ENCODE assay signal across 27 cellular contexts in genomic region chr2:104766683-104767082, GRCh38.
DNase-seq lines count a peak whose midpoint lies in the region; ATAC-seq and TF ChIP-seq lines count a peak whose summit lies in the region.
"Had no signal": no experiment of that assay in that cellular context is flagged by ENCODE, and none has a peak within 500 bp of the region (broad histone marks: within the 10 kb centered on the region; RNA-seq: fewer than 3 reads in every experiment).

No MANE protein-coding gene starts in this region.

- H3K9me3 Mint-ChIP-seq in activated CD8-positive, alpha-beta T cell treated with anti-CD3 and anti-CD28 coated beads, Interleukin-2, amount 10 ng/mL, durations not matched to agents 7 days and 5 days (ENCODE audit: insufficient read depth): no peaks in the 10 kb centered on the region
- H3K9me3 Mint-ChIP-seq: activated CD4-positive, alpha-beta T cell treated with anti-CD3 and anti-CD28 coated beads, Interleukin-2, amount 10 ng/mL, durations not matched to agents 7 days and 5 days; stimulated activated naive CD8-positive, alpha-beta T cell treated with anti-CD3 and anti-CD28 coated beads, Interleukin-15, Interleukin-2, amounts not matched to agents 100 ng/mL and 50 ng/mL, for 24 hours had no signal

- no peaks in the 10 kb centered on the region for H3K4me1 Mint-ChIP-seq in activated CD8-positive, alpha-beta T cell treated with anti-CD3 and anti-CD28 coated beads, Interleukin-2, amount 10 ng/mL, durations not matched to agents 7 days and 5 days (ENCODE audit: low read depth)
- H3K4me1 Mint-ChIP-seq: activated CD4-positive, alpha-beta T cell treated with anti-CD3 and anti-CD28 coated beads, Interleukin-2, amount 10 ng/mL, durations not matched to agents 7 days and 5 days; memory B cell; naive thymus-derived CD4-positive, alpha-beta T cell; T-cell had no signal

- H3K27ac Mint-ChIP-seq in activated CD8-positive, alpha-beta T cell treated with anti-CD3 and anti-CD28 coated beads, Interleukin-2, amount 10 ng/mL, durations not matched to agents 7 days and 5 days: no peak overlapping the region
- H3K27ac Mint-ChIP-seq: activated CD4-positive, alpha-beta T cell treated with anti-CD3 and anti-CD28 coated beads, Interleukin-2, amount 10 ng/mL, durations not matched to agents 7 days and 5 days; activated naive CD4-positive, alpha-beta T cell treated with anti-CD3 and anti-CD28 coated beads, Interleukin-2, amount 50 U/mL, for 72 hours; memory B cell; naive thymus-derived CD4-positive, alpha-beta T cell; stimulated activated naive CD8-positive, alpha-beta T cell treated with anti-CD3 and anti-CD28 coated beads, Interleukin-15, Interleukin-2, amounts not matched to agents 100 ng/mL and 50 ng/mL, for 24 hours; T-cell had no signal

- CTCF ChIA-PET in activated CD8-positive, alpha-beta T cell treated with anti-CD3 and anti-CD28 coated beads, Interleukin-2, amount 10 ng/mL, durations not matched to agents 7 days and 5 days (lab: Charles Lee): no interaction called here

- H3K27me3 Mint-ChIP-seq in activated CD8-positive, alpha-beta T cell treated with anti-CD3 and anti-CD28 coated beads, Interleukin-2, amount 10 ng/mL, durations not matched to agents 7 days and 5 days (ENCODE audit: low read depth): no peaks in the 10 kb centered on the region
- H3K27me3 Mint-ChIP-seq: activated CD4-positive, alpha-beta T cell treated with anti-CD3 and anti-CD28 coated beads, Interleukin-2, amount 10 ng/mL, durations not matched to agents 7 days and 5 days had no signal

- POLR2A ChIA-PET in activated CD8-positive, alpha-beta T cell treated with anti-CD3 and anti-CD28 coated beads, Interleukin-2, amount 10 ng/mL, durations not matched to agents 7 days and 5 days (lab: Charles Lee): no interaction called here

- no peak for TF ChIP-seq CTCF in AG10803 (conservative IDR thresholded peaks at IDR 0.05; ENCODE audit: low read length)
- no peak for TF ChIP-seq CTCF in choroid plexus epithelial cell (conservative IDR thresholded peaks at IDR 0.05; ENCODE audit: low read depth, low read length)

- no peak overlapping the region for H3K4me3 Mint-ChIP-seq in activated CD8-positive, alpha-beta T cell treated with anti-CD3 and anti-CD28 coated beads, Interleukin-2, amount 10 ng/mL, durations not matched to agents 7 days and 5 days
- H3K4me3 Mint-ChIP-seq: activated CD4-positive, alpha-beta T cell treated with anti-CD3 and anti-CD28 coated beads, Interleukin-2, amount 10 ng/mL, durations not matched to agents 7 days and 5 days; memory B cell; naive thymus-derived CD4-positive, alpha-beta T cell; stimulated activated naive CD8-positive, alpha-beta T cell treated with anti-CD3 and anti-CD28 coated beads, Interleukin-15, Interleukin-2, amounts not matched to agents 100 ng/mL and 50 ng/mL, for 24 hours; T-cell had no signal

- ATAC-seq in activated CD8-positive, alpha-beta T cell treated with anti-CD3 and anti-CD28 coated beads, Interleukin-2, amount 10 ng/mL, durations not matched to agents 7 days and 5 days: no peak
- ATAC-seq: activated naive CD4-positive, alpha-beta T cell treated with anti-CD3 and anti-CD28 coated beads, Interleukin-2, amount 50 U/mL, for 72 hours; esophagus mucosa; K562; left cardiac atrium; naive thymus-derived CD4-positive, alpha-beta T cell; pancreas; T-cell had no signal

- no peaks in the 10 kb centered on the region for H3K36me3 Mint-ChIP-seq in activated CD8-positive, alpha-beta T cell treated with anti-CD3 and anti-CD28 coated beads, Interleukin-2, amount 10 ng/mL, durations not matched to agents 7 days and 5 days (ENCODE audit: low read depth)
- H3K36me3 Mint-ChIP-seq: activated naive CD4-positive, alpha-beta T cell treated with anti-CD3 and anti-CD28 coated beads, Interleukin-2, amount 50 U/mL, for 72 hours; memory B cell; naive thymus-derived CD4-positive, alpha-beta T cell; T-cell had no signal

- DNase-seq in AG10803 (ENCODE audit: low read depth) (peak; percentile 71), MV-4-11 (lab: John Stamatoyannopoulos, UW) (peak; percentile 9), choroid plexus epithelial cell (ENCODE audit: low read depth) (peak; percentile 45), myocyte (ENCODE audit: low read depth) (peak; percentile 36), SK-N-DZ (ENCODE audit: low spot score) (no peak), C1 segment of cervical spinal cord (lab: John Stamatoyannopoulos, UW) (no peak), inferior parietal cortex (ENCODE audit: extremely low spot score) (no peak)
- DNase-seq in activated CD8-positive, alpha-beta T cell treated with anti-CD3 and anti-CD28 coated beads, Interleukin-2, amount 10 ng/mL, durations not matched to agents 7 days and 5 days: no peak
- DNase-seq: activated CD4-positive, alpha-beta T cell treated with anti-CD3 and anti-CD28 coated beads, Interleukin-2, amount 10 ng/mL, durations not matched to agents 7 days and 5 days; effector memory CD4-positive, alpha-beta T cell; left cardiac atrium; naive thymus-derived CD4-positive, alpha-beta T cell; NCI-H1694; NCI-H748 treated with DMSO at 0.1 percent for 48 hours; pancreas; SHP77 treated with DMSO at 0.1 percent for 48 hours; stimulated activated CD4-positive, alpha-beta T cell treated with anti-CD3 and anti-CD28 coated beads, Interleukin-12 subunit alpha, Interleukin-12 subunit beta, amount 100 ng/mL, for 4 hours; stimulated activated CD4-positive, alpha-beta T cell treated with anti-CD3 and anti-CD28 coated beads, Interleukin-4, amount 100 ng/mL, for 4 hours; T-cell had no signal

- H3K4me3 ChIP-seq in AG10803 (ENCODE audit: low read length): no peak overlapping the region
- no peak overlapping the region for H3K4me3 ChIP-seq in choroid plexus epithelial cell (ENCODE audit: low read depth, low read length)
- H3K4me3 ChIP-seq: BLaER1 treated with 17β-estradiol and CSF1 and Interleukin-3, amounts not matched to agents 10 nM and 100 nM; K562; pancreas; right atrium auricular region; tibial nerve had no signal

Comparison
In these comparisons a context has a peak if more than half of its experiments do, and no peak if none do; other contexts are left out.
1. DNase-seq: peak in AG10803 (single experiment), MV-4-11 (single experiment), choroid plexus epithelial cell (single experiment) and myocyte (single experiment); none in SK-N-DZ (single experiment), C1 segment of cervical spinal cord (0 of 14), inferior parietal cortex (single experiment) and activated CD8-positive, alpha-beta T cell treated with anti-CD3 and anti-CD28 coated beads, Interleukin-2, amount 10 ng/mL, durations not matched to agents 7 days and 5 days (single experiment).